Comparison of ENCODE assay signal across 10 cellular contexts in the genomic region with DNA sequence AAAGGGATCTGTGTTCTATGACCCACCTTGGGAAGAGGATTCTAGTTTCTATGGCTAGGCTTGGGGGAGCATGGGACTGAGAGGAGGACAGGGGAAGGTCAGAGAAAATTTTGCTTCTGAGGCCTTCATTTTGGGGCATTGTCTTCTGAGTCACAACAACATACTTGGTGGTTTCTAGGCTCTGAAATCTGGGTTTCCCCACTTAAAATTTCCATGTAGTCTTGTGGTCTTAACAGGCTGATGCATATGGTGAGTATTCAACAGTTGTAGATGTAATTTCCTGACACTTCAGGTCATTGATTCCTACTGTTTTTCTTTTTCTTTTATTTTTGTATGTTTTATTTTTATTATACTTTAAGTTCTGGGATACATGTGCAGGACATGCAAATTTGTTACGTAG.
DNase-seq lines count a peak whose midpoint lies in the region; ATAC-seq and TF ChIP-seq lines count a peak whose summit lies in the region.
"Had no signal": no experiment of that assay in that cellular context is flagged by ENCODE, and none has a peak within 500 bp of the region (broad histone marks: within the 10 kb centered on the region; RNA-seq: fewer than 3 reads in every experiment).

No MANE protein-coding gene starts in this region.

- H3K4me3 Mint-ChIP-seq in activated T-cell treated with anti-CD3 and anti-CD28 coated beads, Interleukin-2, amount 50 U/mL, for 24 hours, result no peak overlapping the region

- H3K4me3 ChIP-seq in stomach, result no peak overlapping the region
- no peak overlapping the region for H3K4me3 ChIP-seq in tibial nerve
- H3K4me3 ChIP-seq: upper lobe of right lung had no signal

- ATAC-seq in HG02610 (IDR thresholded peaks at IDR 0.05; ENCODE audit: unreplicated experiment) (peak; percentile 89), HG03460 (IDR thresholded peaks at IDR 0.05; ENCODE audit: unreplicated experiment) (peak; percentile 47)
- ATAC-seq in stimulated activated naive CD8-positive, alpha-beta T cell treated with anti-CD3 and anti-CD28 coated beads, Interleukin-15, Interleukin-2, amounts not matched to agents 100 U/mL and 50 U/mL, for 24 hours, result peak; percentile 77
- ATAC-seq: upper lobe of right lung had no signal

- H3K27me3 Mint-ChIP-seq in activated T-cell treated with anti-CD3 and anti-CD28 coated beads, Interleukin-2, amount 50 U/mL, for 24 hours, result peaks cover 22% of the 10 kb centered on the region

- H3K4me1 Mint-ChIP-seq in activated T-cell treated with anti-CD3 and anti-CD28 coated beads, Interleukin-2, amount 50 U/mL, for 24 hours (ENCODE audit: low read depth), result peaks cover 8% of the 10 kb centered on the region

- no peak for DNase-seq in activated T-cell treated with anti-CD3 and anti-CD28 coated beads, Interleukin-2, amount 50 U/mL, for 24 hours
- no peak for DNase-seq in activated T-cell treated with anti-CD3 and anti-CD28 coated beads, Interleukin-2, amount 50 U/mL, for 48 hours
- DNase-seq in stimulated activated naive CD8-positive, alpha-beta T cell treated with anti-CD3 and anti-CD28 coated beads, Interleukin-15, Interleukin-2, amounts not matched to agents 100 U/mL and 50 U/mL, for 24 hours, result no peak
- no peak for DNase-seq in stomach
- DNase-seq in tibial nerve (ENCODE audit: low spot score in 2 of 2), result no peak
- no peak for DNase-seq in activated CD4-positive, CD25-positive, alpha-beta regulatory T cell treated with anti-CD3 and anti-CD28 coated beads, Interleukin-2, amount 50 U/mL, for 72 hours
- DNase-seq: NCI-H1694, upper lobe of right lung had no signal

- H3K9me3 Mint-ChIP-seq in activated T-cell treated with anti-CD3 and anti-CD28 coated beads, Interleukin-2, amount 50 U/mL, for 24 hours, result peaks cover 14% of the 10 kb centered on the region

- H3K27me3 ChIP-seq in stomach (no peaks in the 10 kb centered on the region), tibial nerve (no peaks in the 10 kb centered on the region)
- H3K27me3 ChIP-seq: upper lobe of right lung had no signal

- intact Hi-C loops in stomach (cut with DNase I; ENCODE audit: low total_unique reads), result no loop called here

- H3K27ac Mint-ChIP-seq in activated T-cell treated with anti-CD3 and anti-CD28 coated beads, Interleukin-2, amount 50 U/mL, for 24 hours, result peak overlapping the region; percentile 70

- TF ChIP-seq POLR2A in stomach (IDR thresholded peaks at IDR 0.05), result no peak
- no peak for TF ChIP-seq POLR2A in tibial nerve (IDR thresholded peaks at IDR 0.05)

- no peaks in the 10 kb centered on the region for H3K36me3 Mint-ChIP-seq in activated T-cell treated with anti-CD3 and anti-CD28 coated beads, Interleukin-2, amount 50 U/mL, for 24 hours (ENCODE audit: low read depth)

- TF ChIP-seq CTCF in stomach (IDR thresholded peaks at IDR 0.05) (no peak), tibial nerve (IDR thresholded peaks at IDR 0.05) (no peak)

- H3K4me1 ChIP-seq in stomach (no peaks in the 10 kb centered on the region), tibial nerve (no peaks in the 10 kb centered on the region)
- H3K4me1 ChIP-seq: upper lobe of right lung had no signal

- TF ChIP-seq EP300 in stomach (IDR thresholded peaks at IDR 0.05) (no peak), tibial nerve (IDR thresholded peaks at IDR 0.05) (no peak)

- H3K9me3 ChIP-seq in stomach, result peaks cover 0 to 24% (median 4%) of the 10 kb centered on the region in 4 donors
- H3K9me3 ChIP-seq in tibial nerve, result peaks cover 0 to 15% (median 0%) of the 10 kb centered on the region in 4 donors
- H3K9me3 ChIP-seq: upper lobe of right lung had no signal

- WGBS in stomach, 5 donors, result 85 to 100% (median 96%) methylated on average over 1 of the region's 1 CpG
- 96 to 97% methylated on average over 1 of the region's 1 CpG for WGBS in tibial nerve, 2 donors

- H3K27ac ChIP-seq in stomach (no peak overlapping the region), tibial nerve (no peak overlapping the region)
- H3K27ac ChIP-seq: upper lobe of right lung had no signal

- H3K36me3 ChIP-seq in stomach (no peaks in the 10 kb centered on the region), tibial nerve (no peaks in the 10 kb centered on the region)
- H3K36me3 ChIP-seq: upper lobe of right lung had no signal
